Comparison of ENCODE assay signal across 16 cellular contexts in the genomic region with DNA sequence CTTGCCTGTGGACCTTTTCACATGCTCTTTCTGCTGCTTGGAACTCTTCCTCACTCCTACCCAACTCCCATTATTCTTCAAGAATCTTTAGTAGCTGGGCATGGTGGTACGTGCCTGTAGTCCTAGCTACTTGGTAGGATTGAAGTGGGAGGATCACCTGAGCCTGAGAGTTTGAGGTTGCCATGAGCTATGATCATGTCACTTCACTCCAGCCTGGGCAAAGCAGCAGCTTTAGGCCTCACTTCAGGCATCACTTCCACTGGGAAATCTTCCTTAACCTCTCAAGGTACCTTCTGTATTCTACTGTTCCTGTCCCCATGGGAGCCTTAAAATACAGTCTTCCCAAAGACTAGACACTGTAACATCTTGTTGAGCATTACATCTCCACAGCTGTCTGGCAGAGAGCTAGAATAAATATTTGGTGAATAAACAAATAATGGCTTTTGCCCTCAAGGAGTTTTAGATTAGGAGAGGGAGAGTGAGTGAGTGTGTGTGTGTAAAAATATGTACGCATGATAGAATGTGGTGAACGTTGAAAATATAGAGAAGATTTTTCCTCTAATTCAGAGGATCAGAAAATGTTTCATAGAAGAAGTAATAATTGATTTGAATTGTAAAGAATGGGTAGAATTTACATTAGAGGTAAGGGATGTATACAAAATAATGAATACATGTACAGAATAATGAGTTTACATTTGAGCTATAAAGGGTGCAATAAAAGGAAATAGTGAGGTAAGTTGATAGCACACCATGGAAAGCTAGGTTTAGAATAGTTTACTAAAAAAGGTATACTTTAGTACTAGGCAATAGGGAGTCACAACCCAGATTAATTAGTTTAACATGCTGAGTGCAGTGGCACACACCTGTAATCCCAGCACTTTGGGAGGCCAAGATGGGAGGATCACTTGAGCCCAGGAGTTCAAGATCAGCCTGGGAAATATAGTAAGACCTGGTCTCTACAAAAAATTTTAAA. TPM values are rescaled to one million over a fixed set of nuclear protein-coding genes. Genes with fewer than 3 reads are reported as not detected.
A peak's percentile ranks its signal among the peaks of the same experiment; 100 is the strongest.
DNase-seq lines count a peak whose midpoint lies in the region; ATAC-seq and TF ChIP-seq lines count a peak whose summit lies in the region.
"Had no signal": no experiment of that assay in that cellular context is flagged by ENCODE, and none has a peak within 500 bp of the region (broad histone marks: within the 10 kb centered on the region; RNA-seq: fewer than 3 reads in every experiment).

No MANE protein-coding gene starts in this region.

- no peak overlapping the region for H3K4ac ChIP-seq in trophoblast cell (ENCODE audit: low read depth, low read length)

- intact Hi-C loops in activated naive CD4-positive, alpha-beta T cell treated with anti-CD3 and anti-CD28 coated beads for 36 hours (cut with micrococcal nuclease) = loop anchor here (2.0 kb wide), 1 partner anchor 399 kb away; no protein-coding TSS in a partner anchor

- no peaks in the 10 kb centered on the region for H3K27me3 Mint-ChIP-seq in activated naive CD4-positive, alpha-beta T cell treated with anti-CD3 and anti-CD28 coated beads, Interleukin-2, amount 50 U/mL, for 24 hours
- no peaks in the 10 kb centered on the region for H3K27me3 Mint-ChIP-seq in activated naive CD4-positive, alpha-beta T cell treated with anti-CD3 and anti-CD28 coated beads for 36 hours (ENCODE audit: low read depth)

- H2BK120ac ChIP-seq in trophoblast cell (ENCODE audit: insufficient read depth, low read length, poor library complexity) = no peak overlapping the region

- H3K9me3 ChIP-seq in smooth muscle cell (replicated peaks; ENCODE audit: low read depth) (no peaks in the 10 kb centered on the region), trophoblast cell (ENCODE audit: insufficient read depth, low read depth, low read length) (no peaks in the 10 kb centered on the region)
- H3K9me3 ChIP-seq: body of pancreas, Peyer's patch, psoas muscle had no signal

- H2BK5ac ChIP-seq in trophoblast cell (ENCODE audit: low read depth, low read length, poor library complexity) = no peak overlapping the region

- no peak overlapping the region for H3K14ac ChIP-seq in trophoblast cell (ENCODE audit: low read length)

- H3K4me2 ChIP-seq in smooth muscle cell (no peak overlapping the region), trophoblast cell (ENCODE audit: low read length) (no peak overlapping the region)

- H2AK5ac ChIP-seq in trophoblast cell (ENCODE audit: low read length) = no peak overlapping the region

- peaks cover 9% of the 10 kb centered on the region for H3K36me3 Mint-ChIP-seq in activated naive CD4-positive, alpha-beta T cell treated with anti-CD3 and anti-CD28 coated beads, Interleukin-2, amount 50 U/mL, for 24 hours
- peaks cover 4% of the 10 kb centered on the region for H3K36me3 Mint-ChIP-seq in activated naive CD4-positive, alpha-beta T cell treated with anti-CD3 and anti-CD28 coated beads for 36 hours (ENCODE audit: low read depth)

- 72% methylated on average over 3 of the region's 3 CpGs for WGBS in smooth muscle cell (ENCODE audit: low lambda C conversion rate)
- WGBS in trophoblast cell (ENCODE audit: extremely low coverage, insufficient coverage, insufficient read length) = 100% methylated on average over 2 of the region's 3 CpGs

- no peak overlapping the region for H2BK12ac ChIP-seq in trophoblast cell (ENCODE audit: low read length)

- no peaks in the 10 kb centered on the region for H3K27me3 ChIP-seq in smooth muscle cell (ENCODE audit: low read depth)
- no peaks in the 10 kb centered on the region for H3K27me3 ChIP-seq in trophoblast cell (ENCODE audit: insufficient read depth, low read length)
- H3K27me3 ChIP-seq: body of pancreas, Peyer's patch had no signal

- H3K4me3 ChIP-seq in smooth muscle cell (no peak overlapping the region), trophoblast cell (ENCODE audit: low read depth, low read length) (no peak overlapping the region)
- H3K4me3 ChIP-seq: body of pancreas, GM23248, Peyer's patch, psoas muscle had no signal

- H3K18ac ChIP-seq in trophoblast cell (ENCODE audit: low read length) = no peak overlapping the region

- CTCF ChIA-PET in activated naive CD4-positive, alpha-beta T cell treated with anti-CD3 and anti-CD28 coated beads for 36 hours (lab: Charles Lee) = interaction anchor here (0.6 to 6.6 kb wide), 8 partner anchors 17 to 334 kb away, joined by 3 to 95 read pairs (median 3); a partner anchor contains a TSS

- no peak overlapping the region for H3K4me3 Mint-ChIP-seq in activated naive CD4-positive, alpha-beta T cell treated with anti-CD3 and anti-CD28 coated beads, Interleukin-2, amount 50 U/mL, for 24 hours
- no peak overlapping the region for H3K4me3 Mint-ChIP-seq in activated naive CD4-positive, alpha-beta T cell treated with anti-CD3 and anti-CD28 coated beads for 36 hours
- H3K4me3 Mint-ChIP-seq: endodermal cell had no signal

- no peak for TF ChIP-seq CTCF in smooth muscle cell (IDR thresholded peaks at IDR 0.05; ENCODE audit: borderline replicate concordance, insufficient read depth, poor library complexity, severe bottlenecking)

- H3K4me1 Mint-ChIP-seq in activated naive CD4-positive, alpha-beta T cell treated with anti-CD3 and anti-CD28 coated beads, Interleukin-2, amount 50 U/mL, for 24 hours = peaks cover 7% of the 10 kb centered on the region
- no peaks in the 10 kb centered on the region for H3K4me1 Mint-ChIP-seq in activated naive CD4-positive, alpha-beta T cell treated with anti-CD3 and anti-CD28 coated beads for 36 hours (ENCODE audit: low read depth)
- H3K4me1 Mint-ChIP-seq: endodermal cell had no signal

- H3K79me1 ChIP-seq in trophoblast cell (ENCODE audit: low read length) = no peaks in the 10 kb centered on the region

- no peaks in the 10 kb centered on the region for H3K9me3 Mint-ChIP-seq in activated naive CD4-positive, alpha-beta T cell treated with anti-CD3 and anti-CD28 coated beads, Interleukin-2, amount 50 U/mL, for 24 hours
- H3K9me3 Mint-ChIP-seq in activated naive CD4-positive, alpha-beta T cell treated with anti-CD3 and anti-CD28 coated beads for 36 hours = no peaks in the 10 kb centered on the region

- peak overlapping the region; percentile 15 for H3K27ac Mint-ChIP-seq in activated naive CD4-positive, alpha-beta T cell treated with anti-CD3 and anti-CD28 coated beads, Interleukin-2, amount 50 U/mL, for 24 hours
- no peak overlapping the region for H3K27ac Mint-ChIP-seq in activated naive CD4-positive, alpha-beta T cell treated with anti-CD3 and anti-CD28 coated beads for 36 hours
- H3K27ac Mint-ChIP-seq: endodermal cell had no signal

- peaks cover 24% of the 10 kb centered on the region for H3F3A ChIP-seq in smooth muscle cell (ENCODE audit: low read depth)

- peaks cover 40% of the 10 kb centered on the region for H4K20me1 ChIP-seq in smooth muscle cell (ENCODE audit: low read depth)

- H3K9ac ChIP-seq in smooth muscle cell (ENCODE audit: low read depth) = no peak overlapping the region
- H3K9ac ChIP-seq in trophoblast cell (ENCODE audit: low read length) = no peak overlapping the region
- H3K9ac ChIP-seq: GM23248 had no signal

- H3K27ac ChIP-seq in smooth muscle cell (ENCODE audit: low read depth) (peak overlapping the region; percentile 49), trophoblast cell (ENCODE audit: low read depth, low read length) (no peak overlapping the region)
- H3K27ac ChIP-seq: body of pancreas, GM23248, Peyer's patch, psoas muscle had no signal

- H3K4me1 ChIP-seq in smooth muscle cell (ENCODE audit: low read depth) (no peaks in the 10 kb centered on the region), trophoblast cell (ENCODE audit: control insufficient read depth in 1 of 2, insufficient read depth in 2 of 2, low read length in 2 of 2) (no peaks in the 10 kb centered on the region)
- H3K4me1 ChIP-seq: psoas muscle had no signal

- H3K36me3 ChIP-seq in smooth muscle cell (ENCODE audit: low read depth) = peaks cover 31% of the 10 kb centered on the region
- H3K36me3 ChIP-seq in trophoblast cell (ENCODE audit: control insufficient read depth in 1 of 2, insufficient read depth in 2 of 2, low read length in 2 of 2) = peaks cover 8 to 10% of the 10 kb centered on the region in 2 experiments

- ATAC-seq in GM19452 (IDR thresholded peaks at IDR 0.05; ENCODE audit: unreplicated experiment) = no peak
- ATAC-seq: body of pancreas, psoas muscle had no signal

- H3K79me2 ChIP-seq in smooth muscle cell (ENCODE audit: low read depth) (peaks cover 63% of the 10 kb centered on the region), trophoblast cell (ENCODE audit: control insufficient read depth, insufficient read depth, low read length, poor library complexity) (no peaks in the 10 kb centered on the region)

- H2AFZ ChIP-seq in smooth muscle cell (ENCODE audit: low read depth) (no peak overlapping the region), trophoblast cell (ENCODE audit: insufficient read depth, low read length, poor library complexity) (no peak overlapping the region)
- H2AFZ ChIP-seq: GM23248 had no signal

- no peak overlapping the region for H4K12ac ChIP-seq in trophoblast cell (ENCODE audit: low read depth, low read length)

- no peak overlapping the region for H3K23ac ChIP-seq in trophoblast cell (ENCODE audit: low read length)

- no peak overlapping the region for H4K8ac ChIP-seq in trophoblast cell (ENCODE audit: low read depth, low read length)

- no peak for DNase-seq in activated naive CD4-positive, alpha-beta T cell treated with anti-CD3 and anti-CD28 coated beads for 36 hours
- peak; percentile 45 for DNase-seq in NCI-H2196 treated with DMSO at 0.1 percent for 48 hours (lab: John Stamatoyannopoulos, UW; ENCODE audit: unreplicated experiment)
- DNase-seq in fibroblast of gingiva (ENCODE audit: low read depth) = peak; percentile 13
- no peak for DNase-seq in smooth muscle cell (lab: John Stamatoyannopoulos, UW; ENCODE audit: unreplicated experiment)
- DNase-seq in activated naive CD4-positive, alpha-beta T cell treated with anti-CD3 and anti-CD28 coated beads, Interleukin-2, amount 50 U/mL, for 16 hours = no peak
- DNase-seq in trophoblast cell = no peak
- DNase-seq: activated T-cell treated with anti-CD3 and anti-CD28 coated beads, Interleukin-2, amount 50 U/mL, for 48 hours; body of pancreas; DND-41; endodermal cell; GM23248; Peyer's patch; psoas muscle; stimulated activated CD4-positive, alpha-beta T cell treated with anti-CD3 and anti-CD28 coated beads, Interleukin-2, amount 100 ng/mL, for 24 hours had no signal

- no peak overlapping the region for H4K91ac ChIP-seq in trophoblast cell (ENCODE audit: low read depth, low read length)

RNA-seq across cellular contexts. Expression of a gene that starts 29.2 kb away (rescaled TPM):
- total RNA-seq in activated naive CD4-positive, alpha-beta T cell treated with anti-CD3 and anti-CD28 coated beads for 36 hours = 1 to 10 TPM; 7.9 to 9.2 TPM
- 13.3 and 13.6 TPM in 2 replicates for total RNA-seq in smooth muscle cell
- polyA plus RNA-seq in smooth muscle cell = 5.1 and 6.2 TPM in 2 replicates
- 4.4 and 4.6 TPM in 2 replicates for polyA plus RNA-seq in trophoblast cell (2013)

RNA-seq across cellular contexts. Expression of a gene that starts 59.3 kb away (rescaled TPM):
- total RNA-seq in activated naive CD4-positive, alpha-beta T cell treated with anti-CD3 and anti-CD28 coated beads for 36 hours = 10 to 100 TPM; 21.3 to 21.4 TPM
- total RNA-seq in smooth muscle cell = 178 and 190 TPM in 2 replicates
- polyA plus RNA-seq in smooth muscle cell = 57.8 and 82.7 TPM in 2 replicates
- polyA plus RNA-seq in trophoblast cell (2013) = 28.6 and 30.7 TPM in 2 replicates

Comparison
In these comparisons a context has a peak if more than half of its experiments do, and no peak if none do; other contexts are left out.
1. DNase-seq: peak in NCI-H2196 treated with DMSO at 0.1 percent for 48 hours (single experiment) and fibroblast of gingiva (single experiment); none in activated naive CD4-positive, alpha-beta T cell treated with anti-CD3 and anti-CD28 coated beads for 36 hours (single experiment), smooth muscle cell (single experiment), activated naive CD4-positive, alpha-beta T cell treated with anti-CD3 and anti-CD28 coated beads, Interleukin-2, amount 50 U/mL, for 16 hours (single experiment) and trophoblast cell (0 of 2).